8 cellular contexts compared by ENCODE assay signal in genomic region chr17:35578195-35578928, GRCh38. TPM values are rescaled to one million over a fixed set of nuclear protein-coding genes. Genes with fewer than 3 reads are reported as not detected.
DNase-seq lines count a peak whose midpoint lies in the region; ATAC-seq and TF ChIP-seq lines count a peak whose summit lies in the region.

TSS of gene PEX12 (minus strand) at chr17:35578571. CDS start at chr17:35578021, 550 bp downstream.

- 0 out of 2 replicates have a peak, but pooled peaks cover 6% of the 10 kb centered on the region for H3K36me3 ChIP-seq in BE2C

- peak in 1 of 2 donors; percentile 81 for TF ChIP-seq POLR2A in lower leg skin (IDR thresholded peaks at IDR 0.05)

- TF ChIP-seq CTCF in BE2C (IDR thresholded peaks at IDR 0.05; ENCODE audit: low read depth, low read length) (no peak), lower leg skin (IDR thresholded peaks at IDR 0.05) (no peak)

- H3K4me1 ChIP-seq in BE2C: no peaks in the 10 kb centered on the region

- DNase-seq in BE2C (peak; percentile 85), NCI-H774 (lab: John Stamatoyannopoulos, UW) (peak; percentile 96), ecto neural progenitor cell (ENCODE audit: low spot score) (peak; percentile 89), lower leg skin (ENCODE audit: low spot score in 2 of 2) (peak; percentile 90 to 97)
- peak; percentile 83 to 87 for DNase-seq in activated CD4-positive, alpha-beta T cell treated with anti-CD3 and anti-CD28 coated beads, Interleukin-2, amount 50 U/mL, for 48 hours
- DNase-seq in stimulated activated CD4-positive, alpha-beta T cell treated with anti-CD3 and anti-CD28 coated beads, Interleukin-4, amount 100 ng/mL, for 4 hours: peak; percentile 75 to 86

- H3K9me3 ChIP-seq in BE2C: no peaks in the 10 kb centered on the region

- H3K4me3 ChIP-seq in BE2C (ENCODE audit: low read depth, low read length) (peak within 1 kb of the TSS; percentile 76), lower leg skin (ENCODE audit: low read depth, poor library complexity, severe bottlenecking) (peak within 1 kb of the TSS; percentile 67)

- peaks cover 2% of the 10 kb centered on the region; the same call in 1 of the 2 replicates for H3K27me3 ChIP-seq in BE2C

- peak; percentile 82 for ATAC-seq in GM19372 (IDR thresholded peaks at IDR 0.05; ENCODE audit: low read depth, unreplicated experiment)
- ATAC-seq in HG03565 (IDR thresholded peaks at IDR 0.05; ENCODE audit: unreplicated experiment): peak; percentile 81

- 0% methylated on average over 41 to 45 of the region's 45 CpGs for WGBS in lower leg skin, 2 donors

- intact Hi-C loops in lower leg skin (cut with DNase I; ENCODE audit: low total_unique reads): no loop called here

RNA-seq across cellular contexts. Expression of gene PEX12, which starts in this region (rescaled TPM):
- 15.8 TPM for polyA plus RNA-seq in BE2C (2012; ENCODE audit: insufficient read depth, insufficient read length, low read depth)
- 1 to 10 TPM; 6.1 to 9.0 (median 6.7) TPM for total RNA-seq in lower leg skin

Comparison
In these comparisons a context has a peak if more than half of its experiments do, and no peak if none do; other contexts are left out.
1. Peak in every context shown above with its lines: DNase-seq, ATAC-seq and H3K4me3 ChIP-seq.